In the genomic region with DNA sequence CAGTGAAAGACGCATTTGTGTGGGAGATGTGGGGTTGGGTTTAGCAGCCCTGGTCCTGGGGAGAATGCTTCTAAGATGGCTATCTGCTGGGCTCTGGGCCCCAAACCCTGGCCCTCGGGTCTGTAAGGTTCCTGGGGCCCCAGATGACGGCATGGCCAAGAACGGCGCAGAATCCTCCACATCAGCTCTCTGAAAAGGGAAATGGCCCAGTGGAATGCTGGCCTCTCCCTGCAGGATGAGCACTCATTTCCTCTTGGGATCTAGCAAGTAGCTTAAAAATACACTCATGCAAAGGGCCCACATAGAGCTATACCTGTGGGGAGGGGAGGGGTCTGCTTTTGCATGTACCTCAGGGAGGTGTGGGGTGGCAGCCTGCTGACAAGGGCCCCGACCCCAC, we compare ENCODE assay signal across 8 cellular contexts. TPM values are rescaled to one million over a fixed set of nuclear protein-coding genes. Genes with fewer than 3 reads are reported as not detected.
A peak's percentile ranks its signal among the peaks of the same experiment; 100 is the strongest.
DNase-seq lines count a peak whose midpoint lies in the region; ATAC-seq and TF ChIP-seq lines count a peak whose summit lies in the region.

No MANE protein-coding gene starts in this region.

- no peak overlapping the region for H2AK5ac ChIP-seq in H9 (ENCODE audit: insufficient read length, low read length)

- no peak for ATAC-seq in GM21737 (IDR thresholded peaks at IDR 0.05; ENCODE audit: unreplicated experiment)
- ATAC-seq in HG02973 (IDR thresholded peaks at IDR 0.05; ENCODE audit: unreplicated experiment): no peak

- H3K36me3 Mint-ChIP-seq in H9 (ENCODE audit: insufficient read depth in 1 of 3, low read depth in 3 of 3): no peaks in the 10 kb centered on the region; a peak in 1 of 7 replicates
- H3K36me3 Mint-ChIP-seq in activated T-helper 1 cell treated with anti-CD3 and anti-CD28 coated beads, Interleukin-12 subunit alpha, Interleukin-12 subunit beta, Interleukin-2, Interleukin-4 antibody, amounts not matched to agents 30 ng/mL and 10 ng/mL and 1 ng/mL, durations not matched to agents 14 hours and 24 hours and 36 hours (ENCODE audit: low read depth): no peaks in the 10 kb centered on the region

- peak overlapping the region in 1 of 2 experiments; percentile 41; a peak in 2 of 5 replicates for H3K4me3 Mint-ChIP-seq in H9
- peak overlapping the region; percentile 63 for H3K4me3 Mint-ChIP-seq in activated T-helper 1 cell treated with anti-CD3 and anti-CD28 coated beads, Interleukin-12 subunit alpha, Interleukin-12 subunit beta, Interleukin-2, Interleukin-4 antibody, amounts not matched to agents 30 ng/mL and 10 ng/mL and 1 ng/mL, durations not matched to agents 14 hours and 24 hours and 36 hours

- H3T11ph ChIP-seq in H9 (ENCODE audit: low read length): no peak overlapping the region

- H3K9me3 Mint-ChIP-seq in H9: peaks cover 0 to 3% of the 10 kb centered on the region in 2 experiments; a peak in 2 of 5 replicates
- H3K9me3 Mint-ChIP-seq in activated T-helper 1 cell treated with anti-CD3 and anti-CD28 coated beads, Interleukin-12 subunit alpha, Interleukin-12 subunit beta, Interleukin-2, Interleukin-4 antibody, amounts not matched to agents 30 ng/mL and 10 ng/mL and 1 ng/mL, durations not matched to agents 14 hours and 24 hours and 36 hours: no peaks in the 10 kb centered on the region

- H3K4me1 Mint-ChIP-seq in H9: peaks cover 38 to 42% of the 10 kb centered on the region in 2 experiments
- peaks cover 7% of the 10 kb centered on the region for H3K4me1 Mint-ChIP-seq in activated T-helper 1 cell treated with anti-CD3 and anti-CD28 coated beads, Interleukin-12 subunit alpha, Interleukin-12 subunit beta, Interleukin-2, Interleukin-4 antibody, amounts not matched to agents 30 ng/mL and 10 ng/mL and 1 ng/mL, durations not matched to agents 14 hours and 24 hours and 36 hours (ENCODE audit: low read depth)

- no peak overlapping the region for H2BK5ac ChIP-seq in H9 (ENCODE audit: insufficient read length, low read length)

- peaks cover 11% of the 10 kb centered on the region for H3K27me3 Mint-ChIP-seq in H9 (ENCODE audit: low read depth)
- H3K27me3 Mint-ChIP-seq in activated T-helper 1 cell treated with anti-CD3 and anti-CD28 coated beads, Interleukin-12 subunit alpha, Interleukin-12 subunit beta, Interleukin-2, Interleukin-4 antibody, amounts not matched to agents 30 ng/mL and 10 ng/mL and 1 ng/mL, durations not matched to agents 14 hours and 24 hours and 36 hours (ENCODE audit: insufficient read depth): peaks cover 4% of the 10 kb centered on the region

- H3K14ac ChIP-seq in H9 (ENCODE audit: insufficient read depth, low read length): peak overlapping the region; percentile 46; the same call in 1 of the 2 replicates

- peak overlapping the region; percentile 19 for H3K4me2 ChIP-seq in H9 (ENCODE audit: insufficient read depth, insufficient read length, low read length)

- H3K23me2 ChIP-seq in H9 (ENCODE audit: insufficient read length, low read depth, low read length, poor library complexity, severe bottlenecking): no peaks in the 10 kb centered on the region

- H3K4me1 ChIP-seq in H9 (ENCODE audit: insufficient read depth, low read length) (peaks cover 7% of the 10 kb centered on the region; the same call in 1 of the 2 replicates), right atrium auricular region (peaks cover 0 to 43% of the 10 kb centered on the region in 2 donors), skeletal muscle tissue (ENCODE audit: control insufficient read depth in 3 of 3, insufficient read depth in 3 of 3, low read length in 3 of 3) (peaks cover 30 to 38% (median 32%) of the 10 kb centered on the region in 3 donors)

- H3K9ac ChIP-seq in H9 (ENCODE audit: extremely low read depth, insufficient read length, low read length) (no peak overlapping the region), skeletal muscle tissue (ENCODE audit: low read depth in 1 of 3, low read length in 3 of 3) (peak overlapping the region in 2 of 3 donors; percentile 43 to 57)

- H2BK120ac ChIP-seq in H9 (ENCODE audit: low read depth, low read length, poor library complexity, severe bottlenecking): no peak overlapping the region

- H3K4me3 ChIP-seq in right atrium auricular region: peak overlapping the region in 1 of 2 donors; percentile 48
- H3K4me3 ChIP-seq in skeletal muscle tissue (ENCODE audit: low read length in 3 of 3): peak overlapping the region; percentile 54 to 75 (median 56)

- H3K27me3 ChIP-seq in H9 (ENCODE audit: insufficient read depth, low read length) (no peaks in the 10 kb centered on the region), right atrium auricular region (no peaks in the 10 kb centered on the region), skeletal muscle tissue (ENCODE audit: control insufficient read depth in 3 of 3, insufficient read depth in 3 of 3, low read length in 3 of 3) (peaks cover 4 to 9% (median 6%) of the 10 kb centered on the region in 3 donors)

- no CpG with 5 or more reads among the region's 6 CpGs for WGBS in H9 (ENCODE audit: extremely low coverage, insufficient read length, low lambda C conversion rate)

- peaks cover 4% of the 10 kb centered on the region for H4K20me1 ChIP-seq in H9 (ENCODE audit: control insufficient read depth, insufficient read depth, insufficient read length)

- no peak overlapping the region for H3K23ac ChIP-seq in H9 (ENCODE audit: insufficient read length, low read depth, low read length)

- H3K27ac Mint-ChIP-seq in H9: peak overlapping the region; percentile 51 to 92 (median 88); a peak in 4 of 7 replicates
- peak overlapping the region; percentile 52 for H3K27ac Mint-ChIP-seq in activated T-helper 1 cell treated with anti-CD3 and anti-CD28 coated beads, Interleukin-12 subunit alpha, Interleukin-12 subunit beta, Interleukin-2, Interleukin-4 antibody, amounts not matched to agents 30 ng/mL and 10 ng/mL and 1 ng/mL, durations not matched to agents 14 hours and 24 hours and 36 hours

- peak overlapping the region; percentile 85 for H3K18ac ChIP-seq in H9 (ENCODE audit: insufficient read length, low read depth, low read length)

- H3K4ac ChIP-seq in H9 (ENCODE audit: low read depth, low read length): no peak overlapping the region

- H3K79me1 ChIP-seq in H9 (ENCODE audit: insufficient read depth, low read depth, low read length, poor library complexity, severe bottlenecking): no peaks in the 10 kb centered on the region

- H2BK15ac ChIP-seq in H9 (ENCODE audit: low read depth, low read length): no peak overlapping the region

- no peak overlapping the region for H2BK12ac ChIP-seq in H9 (ENCODE audit: insufficient read length, low read depth, low read length)

- no peak overlapping the region for H4K5ac ChIP-seq in H9 (ENCODE audit: insufficient read length, low read depth, low read length)

- H4K91ac ChIP-seq in H9 (ENCODE audit: insufficient read length, low read depth, low read length): no peak overlapping the region

- no peak overlapping the region for H3K56ac ChIP-seq in H9 (ENCODE audit: insufficient read length, low read depth, low read length)

- TF ChIP-seq CTCF in H9 (conservative IDR thresholded peaks at IDR 0.05): no peak
- no peak for TF ChIP-seq CTCF in right atrium auricular region (IDR thresholded peaks at IDR 0.05)

- H3K36me3 ChIP-seq in right atrium auricular region: no peaks in the 10 kb centered on the region
- no peaks in the 10 kb centered on the region for H3K36me3 ChIP-seq in skeletal muscle tissue (ENCODE audit: control insufficient read depth in 3 of 3, insufficient read depth in 3 of 3, low read length in 3 of 3)

- no peak overlapping the region for H2BK20ac ChIP-seq in H9 (ENCODE audit: low read depth, low read length, poor library complexity, severe bottlenecking)

- H3K79me2 ChIP-seq in H9 (ENCODE audit: insufficient read depth, low read length): no peaks in the 10 kb centered on the region

- no peaks in the 10 kb centered on the region for H3K9me3 ChIP-seq in H9 (ENCODE audit: control insufficient read depth, low read depth, low read length)
- no peaks in the 10 kb centered on the region for H3K9me3 ChIP-seq in right atrium auricular region
- no peaks in the 10 kb centered on the region for H3K9me3 ChIP-seq in skeletal muscle tissue (ENCODE audit: control insufficient read depth in 3 of 3, low read length in 3 of 3)

- H2AFZ ChIP-seq in H9 (ENCODE audit: low read length): no peak overlapping the region

- intact Hi-C loops in activated T-helper 1 cell treated with anti-CD3 and anti-CD28 coated beads, Interleukin-12 subunit alpha, Interleukin-12 subunit beta, Interleukin-2, Interleukin-4 antibody, amounts not matched to agents 30 ng/mL and 10 ng/mL and 1 ng/mL, durations not matched to agents 14 hours and 24 hours and 36 hours (cut with micrococcal nuclease): loop anchor here (1.0 to 2.0 kb wide), 4 partner anchors 103 to 321 kb away; no protein-coding TSS in a partner anchor

- no peak for DNase-seq in H9
- DNase-seq in activated T-helper 1 cell treated with anti-CD3 and anti-CD28 coated beads, Interleukin-12 subunit alpha, Interleukin-12 subunit beta, Interleukin-2, Interleukin-4 antibody, amounts not matched to agents 30 ng/mL and 10 ng/mL and 1 ng/mL, durations not matched to agents 14 hours and 24 hours and 36 hours (ENCODE audit: low spot score): no peak
- DNase-seq in right atrium auricular region (ENCODE audit: low spot score): peak; percentile 69
- no peak for DNase-seq in NCI-H510A (lab: John Stamatoyannopoulos, UW)
- no peak for DNase-seq in NCI-H1694 treated with DMSO at 0.1 percent for 48 hours (lab: John Stamatoyannopoulos, UW)

- H3K27ac ChIP-seq in H9 (ENCODE audit: insufficient read length, low read depth, low read length) (no peak overlapping the region), right atrium auricular region (peak overlapping the region; percentile 77 to 89), skeletal muscle tissue (ENCODE audit: low read depth, low read length) (peak overlapping the region; percentile 63)

- H4K8ac ChIP-seq in H9 (replicated peaks; ENCODE audit: insufficient read length, low read depth, low read length): no peak overlapping the region

RNA-seq across cellular contexts. Expression of a gene that starts 37.5 kb away (rescaled TPM):
- total RNA-seq in H9 (2021): not detected in 2 replicates
- total RNA-seq in activated T-helper 1 cell treated with anti-CD3 and anti-CD28 coated beads, Interleukin-12 subunit alpha, Interleukin-12 subunit beta, Interleukin-2, Interleukin-4 antibody, amounts not matched to agents 30 ng/mL and 10 ng/mL and 1 ng/mL, durations not matched to agents 14 hours and 24 hours and 36 hours: not detected in 2 replicates
- total RNA-seq in right atrium auricular region: not detected
- total RNA-seq in skeletal muscle tissue: not detected
